Comparison of ENCODE assay signal across 14 cellular contexts in the genomic region with DNA sequence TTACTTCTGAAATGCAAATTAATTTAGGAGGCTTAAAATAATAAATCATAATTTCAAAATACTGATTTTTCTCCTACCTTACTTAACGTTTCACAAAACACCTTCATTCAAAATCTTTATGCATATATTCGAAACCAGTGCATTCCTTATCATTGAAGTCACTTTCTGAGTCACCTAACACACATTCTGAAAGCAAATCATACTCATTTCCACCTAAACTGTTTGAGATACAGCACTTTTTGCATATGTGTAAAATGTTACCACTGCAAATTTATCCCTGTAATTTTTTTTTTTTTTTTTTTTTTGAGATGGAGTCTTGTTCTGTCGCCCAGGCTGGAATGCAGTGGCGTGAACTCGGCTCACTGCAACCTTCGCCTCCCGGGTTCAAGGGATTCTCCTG.
DNase-seq lines count a peak whose midpoint lies in the region; ATAC-seq and TF ChIP-seq lines count a peak whose summit lies in the region.
"Had no signal": no experiment of that assay in that cellular context is flagged by ENCODE, and none has a peak within 500 bp of the region (broad histone marks: within the 10 kb centered on the region; RNA-seq: fewer than 3 reads in every experiment).

No MANE protein-coding gene starts in this region.

- H3K9me3 ChIP-seq in RWPE2 (ENCODE audit: severe bottlenecking), result no peaks in the 10 kb centered on the region
- H3K9me3 ChIP-seq: neutrophil had no signal

- ATAC-seq in GM18867 (IDR thresholded peaks at IDR 0.05; ENCODE audit: unreplicated experiment) (peak; percentile 43), RWPE2 (ENCODE audit: low read depth) (peak; percentile 90), HG03521 (IDR thresholded peaks at IDR 0.05; ENCODE audit: unreplicated experiment) (no peak)

- TF ChIP-seq CTCF in AG10803 (conservative IDR thresholded peaks at IDR 0.05; ENCODE audit: low read length) (no peak), RWPE2 (IDR thresholded peaks at IDR 0.05; ENCODE audit: poor library complexity, severe bottlenecking) (no peak), fibroblast of mammary gland (conservative IDR thresholded peaks at IDR 0.05; ENCODE audit: control insufficient read depth, insufficient read depth, low read depth, low read length) (no peak)

- no peaks in the 10 kb centered on the region for H3K27me3 ChIP-seq in RWPE2 (ENCODE audit: insufficient read depth, poor library complexity, severe bottlenecking)
- H3K27me3 ChIP-seq: BLaER1 treated with 17β-estradiol and CSF1 and Interleukin-3, amounts not matched to agents 10 nM and 100 nM; neutrophil had no signal

- H3K4me1 ChIP-seq in RWPE2 (ENCODE audit: insufficient read depth, poor library complexity, severe bottlenecking), result peaks cover 9% of the 10 kb centered on the region

- H3K4me3 ChIP-seq in AG10803 (ENCODE audit: low read length) (no peak overlapping the region), RWPE2 (ENCODE audit: severe bottlenecking) (no peak overlapping the region), fibroblast of mammary gland (ENCODE audit: control insufficient read depth, low read depth, low read length) (no peak overlapping the region)
- H3K4me3 ChIP-seq: BLaER1 treated with 17β-estradiol and CSF1 and Interleukin-3, amounts not matched to agents 10 nM and 100 nM had no signal

- H3K36me3 ChIP-seq in RWPE2 (ENCODE audit: low read depth), result peaks cover 55% of the 10 kb centered on the region

- peak overlapping the region; percentile 52 for H3K27ac ChIP-seq in RWPE2 (ENCODE audit: poor library complexity, severe bottlenecking)
- H3K27ac ChIP-seq: BLaER1 treated with 17β-estradiol and CSF1 and Interleukin-3, amounts not matched to agents 10 nM and 100 nM; neutrophil had no signal

- DNase-seq in AG10803 (ENCODE audit: low read depth), result peak; percentile 49
- DNase-seq in RWPE2 (ENCODE audit: low spot score), result no peak
- DNase-seq in fibroblast of mammary gland (ENCODE audit: low read depth), result peak; percentile 61
- no peak for DNase-seq in pons (ENCODE audit: low spot score)
- DNase-seq in DMS153 (lab: John Stamatoyannopoulos, UW), result no peak
- DNase-seq in GDM1 (lab: John Stamatoyannopoulos, UW), result no peak
- DNase-seq: activated gamma-delta T cell; immature natural killer cell; NCI-H1092; stimulated activated CD4-positive, alpha-beta T cell treated with anti-CD3 and anti-CD28 coated beads, Interleukin-2, amount 100 ng/mL, for 24 hours had no signal

Comparison
In these comparisons a context has a peak if more than half of its experiments do, and no peak if none do; other contexts are left out.
1. DNase-seq: peak in AG10803 (single experiment) and fibroblast of mammary gland (single experiment); none in RWPE2 (single experiment), pons (single experiment), DMS153 (single experiment) and GDM1 (single experiment).